In genomic region chr6:868212-868611, GRCh38 we compare ENCODE assay signal across 6 cellular contexts.
"Had no signal": no experiment of that assay in that cellular context is flagged by ENCODE, and none has a peak within 500 bp of the region (broad histone marks: within the 10 kb centered on the region; RNA-seq: fewer than 3 reads in every experiment).

No MANE protein-coding gene starts in this region.

- DNase-seq: H9, HCEC 1CT, IMR-90, KG1 had no signal

- ATAC-seq: GM23338, K562 had no signal

- H3K4me3 ChIP-seq: GM23338, K562 had no signal
